In genomic region chr1:222582099-222582774, GRCh38 we compare ENCODE assay signal across 9 cellular contexts. TPM values are rescaled to one million over a fixed set of nuclear protein-coding genes. Genes with fewer than 3 reads are reported as not detected.
DNase-seq lines count a peak whose midpoint lies in the region; ATAC-seq and TF ChIP-seq lines count a peak whose summit lies in the region.
"Had no signal": no experiment of that assay in that cellular context is flagged by ENCODE, and none has a peak within 500 bp of the region (broad histone marks: within the 10 kb centered on the region; RNA-seq: fewer than 3 reads in every experiment).

No MANE protein-coding gene starts in this region.

- no peaks in the 10 kb centered on the region for H3K27me3 Mint-ChIP-seq in GM23338 (ENCODE audit: insufficient read depth, low read depth, poor library complexity)

- H3K9me3 Mint-ChIP-seq in GM23338: no peaks in the 10 kb centered on the region

- no peak overlapping the region for H3K27ac ChIP-seq in GM23338 (ENCODE audit: low read depth)

- no peak overlapping the region for H2AFZ ChIP-seq in GM23338

- no peaks in the 10 kb centered on the region for H3K4me1 Mint-ChIP-seq in GM23338

- DNase-seq in A172 (ENCODE audit: low spot score): peak; percentile 89
- peak; percentile 16 for DNase-seq in amniotic epithelial cell (ENCODE audit: low read depth)
- DNase-seq in GM23338 (ENCODE audit: low spot score): no peak
- no peak for DNase-seq in MG63
- DNase-seq in putamen (ENCODE audit: low spot score): no peak
- DNase-seq in NCI-H774 (lab: John Stamatoyannopoulos, UW): no peak
- DNase-seq: NCI-H1436 treated with DMSO at 0.1 percent for 48 hours had no signal

- no peak overlapping the region for H3K4me3 Mint-ChIP-seq in GM23338

- ATAC-seq in GM18858 (IDR thresholded peaks at IDR 0.05; ENCODE audit: unreplicated experiment): peak; percentile 52
- peak; percentile 45 for ATAC-seq in HG03066 (IDR thresholded peaks at IDR 0.05; ENCODE audit: low read depth, unreplicated experiment)
- no peak for ATAC-seq in GM23338

- no peaks in the 10 kb centered on the region for H3K9me3 ChIP-seq in MG63

- no peak for TF ChIP-seq CTCF in GM23338 (conservative IDR thresholded peaks at IDR 0.05; ENCODE audit: low read depth in 2 of 2)

- H3K27me3 ChIP-seq in GM23338 (ENCODE audit: insufficient read depth): no peaks in the 10 kb centered on the region
- no peaks in the 10 kb centered on the region for H3K27me3 ChIP-seq in MG63

- no peaks in the 10 kb centered on the region for H3K4me1 ChIP-seq in GM23338 (ENCODE audit: insufficient read depth)

- peaks cover 35% of the 10 kb centered on the region for H3K36me3 Mint-ChIP-seq in GM23338 (ENCODE audit: low read depth)

- H3F3A ChIP-seq in GM23338 (replicated peaks; ENCODE audit: low read depth): no peaks in the 10 kb centered on the region

- no peak overlapping the region for H3K27ac Mint-ChIP-seq in GM23338

- H3K79me2 ChIP-seq in GM23338 (replicated peaks; ENCODE audit: insufficient read depth): peaks cover 64% of the 10 kb centered on the region

- H3K36me3 ChIP-seq in GM23338 (ENCODE audit: insufficient read depth) (peaks cover 27% of the 10 kb centered on the region), MG63 (peaks cover 40% of the 10 kb centered on the region)

- H3K4me3 ChIP-seq in GM23338 (no peak overlapping the region), MG63 (no peak overlapping the region)

- H3K4me2 ChIP-seq in GM23338: no peak overlapping the region

- H4K20me1 ChIP-seq in GM23338 (replicated peaks; ENCODE audit: insufficient read depth): peaks cover 21% of the 10 kb centered on the region

- no peaks in the 10 kb centered on the region for H3K9me2 ChIP-seq in GM23338 (ENCODE audit: insufficient read depth)

TF ChIP-seq in GM23338, 12 proteins besides CTCF, POLR2A, EP300 and RAD21 (continues in another document):
- TF ChIP-seq EZH2phosphoT487 (IDR thresholded peaks at IDR 0.05; ENCODE audit: unreplicated experiment) (no peak), EZH2 (IDR thresholded peaks at IDR 0.05; ENCODE audit: low read depth, unreplicated experiment) (no peak), REST (IDR thresholded peaks at IDR 0.05; ENCODE audit: unreplicated experiment) (no peak), ETS1 (IDR thresholded peaks at IDR 0.05) (no peak), ZNF462 (CRISPR knock-in tag; IDR thresholded peaks at IDR 0.05) (no peak)

RNA-seq across cellular contexts. Expression of gene TAF1A, which starts 7.5 kb away (rescaled TPM):
- total RNA-seq in A172 (2014; rRNA removed; shearing (Covaris generic)): 20.6 and 29.2 TPM in 2 replicates
- total RNA-seq in GM23338 (2014; rRNA removed; shearing (Covaris generic)): 13.3 and 16.3 TPM in 2 replicates
- polyA plus RNA-seq in GM23338 (2016; fragmentation: Nextera tagmentation; extraction: Ambion mirVana): 5.5 and 5.7 TPM in 2 replicates
- total RNA-seq in MG63 (2014; rRNA removed; shearing (Covaris generic); ENCODE audit: low replicate concordance): 9.7 and 17.2 TPM in 2 replicates

RNA-seq across cellular contexts. Expression of gene HHIPL2, which starts 34.3 kb away (rescaled TPM):
- total RNA-seq in A172 (2014; rRNA removed; shearing (Covaris generic)): 5.8 and 10.4 TPM in 2 replicates
- 0.52 TPM in 1 of 2 replicates, not detected in the other for total RNA-seq in GM23338 (2014; rRNA removed; shearing (Covaris generic))
- not detected in 2 replicates for polyA plus RNA-seq in GM23338 (2016; fragmentation: Nextera tagmentation; extraction: Ambion mirVana)
- 0.84 and 1.5 TPM in 2 replicates for total RNA-seq in MG63 (2014; rRNA removed; shearing (Covaris generic); ENCODE audit: low replicate concordance)

RNA-seq across cellular contexts. Expression of gene MIA3, which starts 35.7 kb away (rescaled TPM):
- 27.9 and 34.7 TPM in 2 replicates for total RNA-seq in A172 (2014; rRNA removed; shearing (Covaris generic))
- 32.7 and 42.6 TPM in 2 replicates for total RNA-seq in GM23338 (2014; rRNA removed; shearing (Covaris generic))
- polyA plus RNA-seq in GM23338 (2016; fragmentation: Nextera tagmentation; extraction: Ambion mirVana): 33.4 and 40.0 TPM in 2 replicates
- 18.2 and 22.4 TPM in 2 replicates for total RNA-seq in MG63 (2014; rRNA removed; shearing (Covaris generic); ENCODE audit: low replicate concordance)

Comparison
In these comparisons a context has a peak if more than half of its experiments do, and no peak if none do; other contexts are left out.
1. DNase-seq: peak in A172 (single experiment) and amniotic epithelial cell (single experiment); none in GM23338 (single experiment), MG63 (single experiment), putamen (single experiment) and NCI-H774 (single experiment).